ENCODE assay signal across 8 cellular contexts in genomic region chr11:9314291-9315077, GRCh38. TPM values are rescaled to one million over a fixed set of nuclear protein-coding genes. Genes with fewer than 3 reads are reported as not detected.
A peak's percentile ranks its signal among the peaks of the same experiment; 100 is the strongest.
DNase-seq lines count a peak whose midpoint lies in the region; ATAC-seq and TF ChIP-seq lines count a peak whose summit lies in the region.

A gene with protein sequence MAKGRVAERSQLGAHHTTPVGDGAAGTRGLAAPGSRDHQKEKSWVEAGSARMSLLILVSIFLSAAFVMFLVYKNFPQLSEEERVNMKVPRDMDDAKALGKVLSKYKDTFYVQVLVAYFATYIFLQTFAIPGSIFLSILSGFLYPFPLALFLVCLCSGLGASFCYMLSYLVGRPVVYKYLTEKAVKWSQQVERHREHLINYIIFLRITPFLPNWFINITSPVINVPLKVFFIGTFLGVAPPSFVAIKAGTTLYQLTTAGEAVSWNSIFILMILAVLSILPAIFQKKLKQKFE (minus strand): TSS chr11:9314593. CDS start chr11:9314441, 152 bp downstream.

- intact Hi-C loops in spleen (cut with DNase I; ENCODE audit: low total_unique reads) = loop anchor here (10.0 kb wide), 1 partner anchor 50 kb away; no protein-coding TSS in a partner anchor

- no peaks in the 10 kb centered on the region for H3K36me3 ChIP-seq in spleen

- CTCF ChIA-PET in AG04449 (lab: Yijun Ruan, JAX) (interaction anchor here (0.8 to 1.4 kb wide), 7 partner anchors 13 to 75 kb away, joined by 3 to 7 read pairs (median 4); no protein-coding TSS in a partner anchor), WTC11 (lab: Charles Lee) (interaction anchor here (0.5 to 1.0 kb wide), 2 partner anchors 148 to 192 kb away, joined by 3 read pairs; no protein-coding TSS in a partner anchor)

- H3K4me3 Mint-ChIP-seq in WTC11 = peak within 1 kb of the TSS; percentile 91
- peak within 1 kb of the TSS; percentile 93 to 100 (median 98) for H3K4me3 Mint-ChIP-seq in immature natural killer cell

- H3K27ac ChIP-seq in spleen = peak within 1 kb of the TSS; percentile 85 to 95 (median 90)

- H3K9me3 ChIP-seq in spleen = no peaks in the 10 kb centered on the region

- DNase-seq in AG04449 (ENCODE audit: low read depth, low spot score) (peak; percentile 90), NCI-H2227 treated with DMSO at 0.1 percent for 48 hours (lab: John Stamatoyannopoulos, UW) (peak; percentile 97), WTC11 (ENCODE audit: low spot score) (peak; percentile 99), cardiac fibroblast (ENCODE audit: low read depth in 2 of 2) (peak; percentile 99), immature natural killer cell (peak; percentile 100), spleen (peak; percentile 100)

- H3K4me1 ChIP-seq in spleen = peaks cover 9 to 47% (median 31%) of the 10 kb centered on the region in 6 donors

- peak; percentile 95 for ATAC-seq in GM18907 (IDR thresholded peaks at IDR 0.05; ENCODE audit: unreplicated experiment)
- ATAC-seq in HG03159 (IDR thresholded peaks at IDR 0.05; ENCODE audit: unreplicated experiment) = peak; percentile 97
- peak; percentile 93 for ATAC-seq in WTC11

- peaks cover 0 to 6% (median 0%) of the 10 kb centered on the region in 7 donors for H3K27me3 ChIP-seq in spleen (replicated peaks in 1 of 7)

- H3K27me3 Mint-ChIP-seq in WTC11 (ENCODE audit: low read depth) (no peaks in the 10 kb centered on the region), immature natural killer cell (ENCODE audit: low read depth in 3 of 3) (peaks cover 7 to 25% (median 21%) of the 10 kb centered on the region in 3 donors)

- 0 to 1% (median 1%) methylated on average over 32 to 71 of the region's 71 CpGs for WGBS in spleen, 5 donors

- peaks cover 43% of the 10 kb centered on the region for H3K4me1 Mint-ChIP-seq in WTC11
- H3K4me1 Mint-ChIP-seq in immature natural killer cell = peaks cover 35 to 46% of the 10 kb centered on the region in 2 donors

- no peak for TF ChIP-seq CTCF in AG04449 (IDR thresholded peaks at IDR 0.05; ENCODE audit: insufficient read depth, low read length, missing control alignments)
- TF ChIP-seq CTCF in WTC11 (IDR thresholded peaks at IDR 0.05) = no peak
- peak; percentile 2 for TF ChIP-seq CTCF in cardiac fibroblast (IDR thresholded peaks at IDR 0.05; ENCODE audit: low read depth, low read length)
- peak in 6 of 11 experiments; percentile 22 to 58 (median 50) for TF ChIP-seq CTCF in spleen (IDR thresholded peaks at IDR 0.05 in 8 of 11, conservative IDR thresholded peaks at IDR 0.05 in 3 of 11)

- H3K4me3 ChIP-seq in AG04449 (ENCODE audit: low read depth, low read length) = peak within 1 kb of the TSS; percentile 94
- H3K4me3 ChIP-seq in cardiac fibroblast (replicated peaks in 1 of 2; ENCODE audit: low read depth in 2 of 2, low read length in 2 of 2) = peak within 1 kb of the TSS; percentile 95 to 98
- peak within 1 kb of the TSS; percentile 81 to 98 (median 94) for H3K4me3 ChIP-seq in spleen

- H3K36me3 Mint-ChIP-seq in WTC11 (peaks cover 6% of the 10 kb centered on the region; the same call in 1 of the 2 replicates), immature natural killer cell (peaks cover 0 to 7% (median 6%) of the 10 kb centered on the region in 3 donors)

- peak in 1 of 3 donors; percentile 60 for TF ChIP-seq POLR2A in spleen (IDR thresholded peaks at IDR 0.05)

- H3K27ac Mint-ChIP-seq in WTC11 = peak within 1 kb of the TSS; percentile 99
- peak within 1 kb of the TSS; percentile 95 to 99 (median 97) for H3K27ac Mint-ChIP-seq in immature natural killer cell

- POLR2A ChIA-PET in AG04449 (lab: Yijun Ruan, JAX) = interaction anchor here (1.2 to 2.1 kb wide), 2 partner anchors 49 to 70 kb away, joined by 3 to 12 read pairs; partner anchors contain the start of genes DENND5A and IPO7
- POLR2A ChIA-PET in WTC11 (lab: Charles Lee) = interaction anchor here (0.8 to 2.0 kb wide), 8 partner anchors 41 to 71 kb away, joined by 3 to 16 read pairs (median 4); partner anchors contain the start of genes DENND5A and IPO7

- no peaks in the 10 kb centered on the region for H3K9me3 Mint-ChIP-seq in WTC11
- H3K9me3 Mint-ChIP-seq in immature natural killer cell = no peaks in the 10 kb centered on the region

TF ChIP-seq in WTC11, 78 proteins besides CTCF, POLR2A, EP300 and RAD21 (continues in another document):
- TF ChIP-seq ARID4B (CRISPR knock-in tag; IDR thresholded peaks at IDR 0.05; ENCODE audit: borderline replicate concordance) (peak; percentile 62; the same call in 1 of the 2 replicates), TEAD1 (CRISPR knock-in tag; IDR thresholded peaks at IDR 0.05) (peak; percentile 21; the same call in 1 of the 2 replicates), TP53 (CRISPR knock-in tag; IDR thresholded peaks at IDR 0.05) (peak; percentile 69; the same call in 1 of the 2 replicates), GABPB1 (CRISPR knock-in tag; IDR thresholded peaks at IDR 0.05) (peak; percentile 90), E2F5 (CRISPR knock-in tag; IDR thresholded peaks at IDR 0.05) (peak; percentile 96), SMAD3 (CRISPR knock-in tag; IDR thresholded peaks at IDR 0.05; ENCODE audit: borderline replicate concordance) (no peak), ERG (CRISPR knock-in tag; IDR thresholded peaks at IDR 0.05) (peak; percentile 34; the same call in 1 of the 2 replicates), FOXK1 (CRISPR knock-in tag; IDR thresholded peaks at IDR 0.05) (peak; percentile 80), IRF1 (CRISPR knock-in tag; IDR thresholded peaks at IDR 0.05) (0 out of 2 replicates have a peak, but pooled peaks have one; percentile 10)
- TF ChIP-seq, protein P1, sequence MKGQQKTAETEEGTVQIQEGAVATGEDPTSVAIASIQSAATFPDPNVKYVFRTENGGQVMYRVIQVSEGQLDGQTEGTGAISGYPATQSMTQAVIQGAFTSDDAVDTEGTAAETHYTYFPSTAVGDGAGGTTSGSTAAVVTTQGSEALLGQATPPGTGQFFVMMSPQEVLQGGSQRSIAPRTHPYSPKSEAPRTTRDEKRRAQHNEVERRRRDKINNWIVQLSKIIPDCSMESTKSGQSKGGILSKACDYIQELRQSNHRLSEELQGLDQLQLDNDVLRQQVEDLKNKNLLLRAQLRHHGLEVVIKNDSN (CRISPR knock-in tag; IDR thresholded peaks at IDR 0.05) = peak; percentile 54; the same call in 1 of the 2 replicates

RNA-seq across cellular contexts. Expression of the gene that starts here (rescaled TPM):
- total RNA-seq in WTC11 (2021) (45.8 to 46.5 TPM (median 46.1 TPM) in 3 replicates), spleen (10 to 100 TPM; 22.0 to 29.4 (median 25.7) TPM)
- polyA plus RNA-seq in immature natural killer cell (10 to 100 TPM in 1 of 3 donors, 1 to 10 TPM in 2; 5.4 to 10.6 (median 9.1) TPM), spleen (10 to 100 TPM in 2 of 3 donors, 1 to 10 TPM in 1; 9.9 to 14.1 (median 11.3) TPM)

Comparison
In these comparisons a context has a peak if more than half of its experiments do, and no peak if none do; other contexts are left out.
1. Peak in every context shown above with its lines: DNase-seq, ATAC-seq, H3K4me3 ChIP-seq and H3K27ac ChIP-seq.
2. CTCF ChIP-seq: peak in cardiac fibroblast (single experiment) and spleen (6 of 11); none in AG04449 (single experiment) and WTC11 (single experiment).